22 cellular contexts compared by ENCODE assay signal in genomic region chr6:134848076-134848475, GRCh38.
"Had no signal": no experiment of that assay in that cellular context is flagged by ENCODE, and none has a peak within 500 bp of the region (broad histone marks: within the 10 kb centered on the region; RNA-seq: fewer than 3 reads in every experiment).

No MANE protein-coding gene starts in this region.

- H3K9me3 ChIP-seq: gastrocnemius medialis, psoas muscle, spleen, testis, tibial artery, upper lobe of left lung had no signal

- H3K27me3 ChIP-seq: gastrocnemius medialis, spleen, testis, tibial artery, upper lobe of left lung had no signal

- H3K36me3 ChIP-seq: gastrocnemius medialis, spleen, tibial artery, upper lobe of left lung had no signal

- H3K4me1 ChIP-seq: psoas muscle, spleen, tibial artery, upper lobe of left lung had no signal

- H3K27ac ChIP-seq: coronary artery, epithelial cell of prostate, gastrocnemius medialis, psoas muscle, skin epidermis, spleen, testis, tibial artery, upper lobe of left lung had no signal

- FAIRE-seq: keratinocyte, urothelium cell line had no signal

- H3K4me3 ChIP-seq: coronary artery, gastrocnemius medialis, psoas muscle, skin epidermis, spleen, testis, tibial artery, upper lobe of left lung had no signal

- DNase-seq: dermis blood vessel endothelial cell; effector memory CD8-positive, alpha-beta T cell; foreskin fibroblast; gastrocnemius medialis; head of caudate nucleus; mesendoderm; midbrain; natural killer cell; psoas muscle; right cardiac atrium; spleen; stimulated activated CD4-positive, alpha-beta T cell treated with anti-CD3 and anti-CD28 coated beads, Interleukin-4, amount 100 ng/mL, for 4 hours; stimulated activated naive CD8-positive, alpha-beta T cell treated with anti-CD3 and anti-CD28 coated beads, Interleukin-15, Interleukin-2, amounts not matched to agents 100 U/mL and 50 U/mL, for 24 hours; substantia nigra; testis; tibial artery; upper lobe of left lung had no signal
